25 cellular contexts compared by ENCODE assay signal in the genomic region with DNA sequence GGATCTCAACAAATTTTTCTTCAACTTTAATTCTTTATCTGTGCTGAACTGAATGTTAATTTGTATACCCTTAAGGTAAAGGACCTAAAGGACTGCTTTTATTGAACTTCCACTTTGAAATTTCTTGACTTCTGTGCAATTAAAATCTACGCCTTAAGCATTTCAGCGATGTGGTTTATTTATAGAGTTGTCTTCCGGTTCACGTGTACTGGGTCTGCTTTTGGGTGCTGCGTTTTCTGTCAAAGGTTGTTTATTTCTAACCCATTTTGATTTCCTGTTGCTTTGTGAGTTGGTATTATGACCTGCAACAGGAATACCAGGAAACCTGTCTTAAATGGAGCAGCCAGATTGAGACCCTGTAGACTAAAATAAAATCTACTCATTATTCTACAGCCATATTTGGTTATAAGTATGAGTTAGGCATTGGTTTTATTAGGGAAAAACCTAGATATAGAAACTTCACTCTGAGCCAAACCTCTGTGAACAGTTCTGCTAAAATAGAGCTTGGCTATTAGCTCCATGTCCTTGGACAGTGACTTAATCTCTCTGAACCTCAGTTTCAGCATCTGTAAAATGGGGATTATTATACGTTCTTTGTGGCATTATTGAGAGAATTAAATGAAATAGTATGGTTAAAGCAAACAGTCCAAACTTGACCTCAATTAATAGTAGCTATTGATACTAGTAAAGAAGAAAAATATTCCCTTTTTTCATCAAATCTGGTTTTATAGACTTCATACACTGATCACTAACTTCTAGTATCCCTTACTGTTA. TPM values are rescaled to one million over a fixed set of nuclear protein-coding genes. Genes with fewer than 3 reads are reported as not detected.
"Had no signal": no experiment of that assay in that cellular context is flagged by ENCODE, and none has a peak within 500 bp of the region (broad histone marks: within the 10 kb centered on the region; RNA-seq: fewer than 3 reads in every experiment).

No MANE protein-coding gene starts in this region.

- H3K9me3 Mint-ChIP-seq: activated naive CD8-positive, alpha-beta T cell treated with anti-CD3 and anti-CD28 coated beads, Interleukin-2, amount 10 ng/mL, durations not matched to agents 7 days and 5 days; natural killer cell treated with Interleukin-12 subunit alpha and Interleukin-12 subunit beta and Interleukin-15 and Interleukin-18, amount 100 ng/mL, for 72 hours; stimulated activated naive CD8-positive, alpha-beta T cell treated with anti-CD3 and anti-CD28 coated beads, Interleukin-15, amount 100 ng/mL, for 72 hours had no signal

- H3K27me3 ChIP-seq: esophagus muscularis mucosa, tibial artery had no signal

- ATAC-seq: activated CD8-positive, alpha-beta T cell treated with anti-CD3 and anti-CD28 coated beads, Interleukin-2, amount 10 ng/mL, durations not matched to agents 7 days and 5 days; left ventricle myocardium superior; natural killer cell treated with Interleukin-12 subunit alpha and Interleukin-12 subunit beta and Interleukin-15 and Interleukin-18, amount 100 ng/mL, for 72 hours; stimulated activated naive CD8-positive, alpha-beta T cell treated with anti-CD3 and anti-CD28 coated beads, Interleukin-15, amount 100 ng/mL, for 72 hours had no signal

- H3K27ac Mint-ChIP-seq: activated CD8-positive, alpha-beta T cell treated with anti-CD3 and anti-CD28 coated beads, Interleukin-2, amount 10 ng/mL, durations not matched to agents 7 days and 5 days; activated naive CD8-positive, alpha-beta T cell treated with anti-CD3 and anti-CD28 coated beads, Interleukin-2, amount 10 ng/mL, durations not matched to agents 7 days and 5 days; natural killer cell treated with Interleukin-12 subunit alpha and Interleukin-12 subunit beta and Interleukin-15 and Interleukin-18, amount 100 ng/mL, for 72 hours; progenitor cell of endocrine pancreas; stimulated activated naive CD8-positive, alpha-beta T cell treated with anti-CD3 and anti-CD28 coated beads, Interleukin-15, amount 100 ng/mL, for 72 hours had no signal

- H3K9me3 ChIP-seq: esophagus muscularis mucosa, tibial artery had no signal

- DNase-seq: activated CD4-positive, alpha-beta T cell treated with anti-CD3 and anti-CD28 coated beads for 48 hours; activated CD4-positive, CD25-positive, alpha-beta regulatory T cell; activated CD8-positive, alpha-beta T cell treated with anti-CD3 and anti-CD28 coated beads, Interleukin-2, amount 10 ng/mL, durations not matched to agents 7 days and 5 days; activated naive CD8-positive, alpha-beta T cell treated with anti-CD3 and anti-CD28 coated beads, Interleukin-2, amount 10 ng/mL, durations not matched to agents 7 days and 5 days; activated T-cell treated with anti-CD3 and anti-CD28 coated beads, Interleukin-2, amount 50 U/mL, for 1 hour; amygdala; cerebellar nuclear complex; glutamatergic neuron; hippocampal formation; kidney glomerular epithelial cell; left ventricle myocardium superior; mammary epithelial cell; midbrain; retina; stimulated activated CD4-positive, alpha-beta T cell treated with anti-CD3 and anti-CD28 coated beads, Interleukin-4, amount 100 ng/mL, for 4 hours; stimulated activated naive CD8-positive, alpha-beta T cell treated with anti-CD3 and anti-CD28 coated beads, Interleukin-15, amount 100 ng/mL, for 72 hours; T-helper 1 cell; tibial artery had no signal

- FAIRE-seq: bronchial epithelial cell, frontal cortex had no signal

- H3K27ac ChIP-seq: coronary artery, esophagus muscularis mucosa, tibial artery had no signal

- H3K27me3 Mint-ChIP-seq: activated naive CD8-positive, alpha-beta T cell treated with anti-CD3 and anti-CD28 coated beads, Interleukin-2, amount 10 ng/mL, durations not matched to agents 7 days and 5 days; natural killer cell treated with Interleukin-12 subunit alpha and Interleukin-12 subunit beta and Interleukin-15 and Interleukin-18, amount 100 ng/mL, for 72 hours; progenitor cell of endocrine pancreas; stimulated activated naive CD8-positive, alpha-beta T cell treated with anti-CD3 and anti-CD28 coated beads, Interleukin-15, amount 100 ng/mL, for 72 hours had no signal

- H3K4me3 ChIP-seq: coronary artery, esophagus muscularis mucosa, tibial artery had no signal

- H3K4me3 Mint-ChIP-seq: activated CD8-positive, alpha-beta T cell treated with anti-CD3 and anti-CD28 coated beads, Interleukin-2, amount 10 ng/mL, durations not matched to agents 7 days and 5 days; activated naive CD8-positive, alpha-beta T cell treated with anti-CD3 and anti-CD28 coated beads, Interleukin-2, amount 10 ng/mL, durations not matched to agents 7 days and 5 days; natural killer cell treated with Interleukin-12 subunit alpha and Interleukin-12 subunit beta and Interleukin-15 and Interleukin-18, amount 100 ng/mL, for 72 hours; stimulated activated naive CD8-positive, alpha-beta T cell treated with anti-CD3 and anti-CD28 coated beads, Interleukin-15, amount 100 ng/mL, for 72 hours had no signal

RNA-seq across cellular contexts. Expression of a gene that starts 39.5 kb away (rescaled TPM):
- total RNA-seq: activated CD8-positive, alpha-beta T cell treated with anti-CD3 and anti-CD28 coated beads, Interleukin-2, amount 10 ng/mL, durations not matched to agents 7 days and 5 days; activated naive CD8-positive, alpha-beta T cell treated with anti-CD3 and anti-CD28 coated beads, Interleukin-2, amount 10 ng/mL, durations not matched to agents 7 days and 5 days; natural killer cell treated with Interleukin-12 subunit alpha and Interleukin-12 subunit beta and Interleukin-15 and Interleukin-18, amount 100 ng/mL, for 72 hours; osteocyte had no signal
